ENCODE assay signal across 21 cellular contexts in genomic region chr11:108975641-108976071, GRCh38.
DNase-seq lines count a peak whose midpoint lies in the region; ATAC-seq, FAIRE-seq and TF ChIP-seq lines count a peak whose summit lies in the region.
"Had no signal": no experiment of that assay in that cellular context is flagged by ENCODE, and none has a peak within 500 bp of the region (broad histone marks: within the 10 kb centered on the region; RNA-seq: fewer than 3 reads in every experiment).

No MANE protein-coding gene starts in this region.

- H3K4me1 ChIP-seq in pancreas: no peaks in the 10 kb centered on the region
- peaks cover 22% of the 10 kb centered on the region for H3K4me1 ChIP-seq in PC-3 (ENCODE audit: insufficient read depth, low read length)
- H3K4me1 ChIP-seq in A673 (ENCODE audit: insufficient read depth, low read length, poor library complexity, severe bottlenecking): no peaks in the 10 kb centered on the region
- H3K4me1 ChIP-seq: HAP-1, upper lobe of left lung had no signal

- no peaks in the 10 kb centered on the region for H3K79me2 ChIP-seq in PC-3 (ENCODE audit: low read length)

- CTCF ChIA-PET in PC-3 (lab: Charles Lee) (no interaction called here), A673 (lab: Charles Lee) (no interaction called here)

- H3K36me3 ChIP-seq in WERI-Rb-1: no peaks in the 10 kb centered on the region
- no peaks in the 10 kb centered on the region for H3K36me3 ChIP-seq in pancreas
- H3K36me3 ChIP-seq in PC-3 (ENCODE audit: low read depth, low read length): no peaks in the 10 kb centered on the region
- no peaks in the 10 kb centered on the region for H3K36me3 ChIP-seq in A673 (ENCODE audit: insufficient read depth, low read length, poor library complexity, severe bottlenecking)
- H3K36me3 ChIP-seq: HAP-1, ovary, upper lobe of left lung had no signal

- ATAC-seq in pancreas (peak in 3 of 4 donors; percentile 21 to 72 (median 70)), PC-3 (no peak), GM21381 (IDR thresholded peaks at IDR 0.05; ENCODE audit: unreplicated experiment) (no peak)
- ATAC-seq: effector memory CD8-positive, alpha-beta T cell had no signal

- no peak for FAIRE-seq in pancreas (lab: Jason Lieb, UNC)
- FAIRE-seq: A549 had no signal

- no peak overlapping the region for H3K9ac ChIP-seq in PC-3 (ENCODE audit: low read length)

- H3K9me3 ChIP-seq in WERI-Rb-1 (ENCODE audit: severe bottlenecking) (no peaks in the 10 kb centered on the region), pancreas (no peaks in the 10 kb centered on the region), PC-3 (ENCODE audit: low read length) (no peaks in the 10 kb centered on the region), A673 (ENCODE audit: low read depth, low read length, poor library complexity, severe bottlenecking) (no peaks in the 10 kb centered on the region)
- H3K9me3 ChIP-seq: A549, HAP-1, ovary, upper lobe of left lung had no signal

- 29 to 40% methylated on average over 6 of the region's 6 CpGs for WGBS in pancreas, 2 donors

- TF ChIP-seq CTCF in WERI-Rb-1 (IDR thresholded peaks at IDR 0.05; ENCODE audit: low read depth, low read length): no peak
- no peak for TF ChIP-seq CTCF in pancreas (IDR thresholded peaks at IDR 0.05)
- TF ChIP-seq CTCF in PC-3 (conservative IDR thresholded peaks at IDR 0.05; ENCODE audit: low read depth, low read length): no peak
- TF ChIP-seq CTCF in A673 (conservative IDR thresholded peaks at IDR 0.05; ENCODE audit: low read depth, low read length): no peak

- POLR2A ChIA-PET in PC-3 (lab: Charles Lee; ENCODE audit: unreplicated experiment): no interaction called here
- POLR2A ChIA-PET in A673 (lab: Charles Lee; ENCODE audit: low non-redundant PET): no interaction called here

- no peaks in the 10 kb centered on the region for H3F3A ChIP-seq in PC-3 (ENCODE audit: low read length, unreplicated experiment)

- H3K4me3 ChIP-seq in WERI-Rb-1 (ENCODE audit: low read depth, low read length): no peak overlapping the region
- no peak overlapping the region for H3K4me3 ChIP-seq in pancreas
- no peak overlapping the region for H3K4me3 ChIP-seq in PC-3 (ENCODE audit: low read length)
- no peak overlapping the region for H3K4me3 ChIP-seq in A673 (ENCODE audit: low read depth, low read length, poor library complexity, severe bottlenecking)
- H3K4me3 ChIP-seq: A549, HAP-1, lung, ovary, upper lobe of left lung had no signal

- no peak overlapping the region for H3K4me2 ChIP-seq in PC-3 (ENCODE audit: low read length)

- DNase-seq in NCI-H526 (lab: John Stamatoyannopoulos, UW) (peak; percentile 42 to 65), NCI-H526 treated with DMSO at 0.1 percent for 48 hours (lab: John Stamatoyannopoulos, UW) (no peak), NCI-H345 (lab: John Stamatoyannopoulos, UW) (peak; percentile 87), WERI-Rb-1 (peak; percentile 82), pancreas (no peak), PC-3 (no peak), A673 (ENCODE audit: low spot score) (no peak)
- DNase-seq: activated CD4-positive, alpha-beta T cell treated with anti-CD3 and anti-CD28 coated beads, Interleukin-2, amount 10 ng/mL, durations not matched to agents 24 days and 14 days; activated effector memory CD4-positive, alpha-beta T cell treated with anti-CD3 and anti-CD28 coated beads, Interleukin-2, amount 50 U/mL, for 16 hours; DMS79 treated with DMSO at 0.1 percent for 48 hours; effector memory CD8-positive, alpha-beta T cell; ovary; stimulated activated CD4-positive, alpha-beta T cell treated with anti-CD3 and anti-CD28 coated beads, Interleukin-1b, Interleukin-23, amount 100 ng/mL, for 48 hours; SW 1271; upper lobe of left lung had no signal

- H3K27me3 ChIP-seq in WERI-Rb-1 (ENCODE audit: insufficient read depth, low read depth, severe bottlenecking): no peaks in the 10 kb centered on the region
- H3K27me3 ChIP-seq in pancreas: no peaks in the 10 kb centered on the region
- H3K27me3 ChIP-seq in PC-3 (ENCODE audit: low read length): no peaks in the 10 kb centered on the region
- no peaks in the 10 kb centered on the region for H3K27me3 ChIP-seq in A673 (replicated peaks; ENCODE audit: insufficient read depth, low read depth, low read length, poor library complexity)
- H3K27me3 ChIP-seq: ovary, upper lobe of left lung had no signal

- BruUV-seq in PC-3 (replicated peaks; lab: Mats Ljungman, UMichigan) (no TSS peak), A673 (replicated peaks; lab: Mats Ljungman, UMichigan) (no TSS peak)

- intact Hi-C loops in pancreas (cut with DNase I) (no loop called here), PC-3 (cut with micrococcal nuclease) (loop anchor here (10.0 kb wide), 1 partner anchor 81 kb away; no protein-coding TSS in a partner anchor), A673 (cut with micrococcal nuclease; ENCODE audit: unreplicated experiment) (no loop called here)

- no peaks in the 10 kb centered on the region for H3K9me2 ChIP-seq in PC-3 (replicated peaks; ENCODE audit: low read length)

- H3K27ac ChIP-seq in WERI-Rb-1 (peak overlapping the region; percentile 45), pancreas (no peak overlapping the region), PC-3 (ENCODE audit: low read length) (no peak overlapping the region), A673 (ENCODE audit: low read depth, low read length, poor library complexity, severe bottlenecking) (no peak overlapping the region)
- H3K27ac ChIP-seq: C4-2B, HL-60, ovary, upper lobe of left lung had no signal

- H4K20me1 ChIP-seq in PC-3 (ENCODE audit: low read length): no peaks in the 10 kb centered on the region

- H2AFZ ChIP-seq in PC-3 (ENCODE audit: low read length): no peak overlapping the region

Comparison
In these comparisons a context has a peak if more than half of its experiments do, and no peak if none do; other contexts are left out.
1. DNase-seq: peak in NCI-H526 (2 of 2), NCI-H345 (single experiment) and WERI-Rb-1 (single experiment); none in NCI-H526 treated with DMSO at 0.1 percent for 48 hours (single experiment), pancreas (0 of 6), PC-3 (single experiment) and A673 (single experiment).
2. ATAC-seq: peak in pancreas (3 of 4); none in PC-3 (single experiment) and GM21381 (single experiment).